ENCODE assay signal across 22 cellular contexts in genomic region chr5:152329191-152329590, GRCh38.
A peak's percentile ranks its signal among the peaks of the same experiment; 100 is the strongest.
DNase-seq lines count a peak whose midpoint lies in the region; ATAC-seq and TF ChIP-seq lines count a peak whose summit lies in the region.
"Had no signal": no experiment of that assay in that cellular context is flagged by ENCODE, and none has a peak within 500 bp of the region (broad histone marks: within the 10 kb centered on the region; RNA-seq: fewer than 3 reads in every experiment).

No MANE protein-coding gene starts in this region.

- H3K4me1 Mint-ChIP-seq in progenitor cell of endocrine pancreas (ENCODE audit: low read depth) = peaks cover 2% of the 10 kb centered on the region
- H3K4me1 Mint-ChIP-seq: activated naive CD8-positive, alpha-beta T cell treated with anti-CD3 and anti-CD28 coated beads, Interleukin-2, amount 10 ng/mL, durations not matched to agents 7 days and 5 days; B cell; CD8-positive, alpha-beta memory T cell; stimulated activated naive B cell treated with anti-CD40 and anti-IgM and Interleukin-4, amounts not matched to agents 10 μg/mL and 1 μg/mL and 100 μg/mL, for 72 hours had no signal

- H3K27ac Mint-ChIP-seq in progenitor cell of endocrine pancreas = peak overlapping the region; percentile 15
- H3K27ac Mint-ChIP-seq: activated naive CD8-positive, alpha-beta T cell treated with anti-CD3 and anti-CD28 coated beads, Interleukin-2, amount 10 ng/mL, durations not matched to agents 7 days and 5 days; B cell; CD8-positive, alpha-beta memory T cell; stimulated activated naive B cell treated with anti-CD40 and anti-IgM and Interleukin-4, amounts not matched to agents 10 μg/mL and 1 μg/mL and 100 μg/mL, for 72 hours had no signal

- DNase-seq in Right ventricle myocardium inferior (ENCODE audit: missing footprints) = no peak
- no peak for DNase-seq in cardiac septum (ENCODE audit: low spot score)
- DNase-seq in NCI-H69 (lab: John Stamatoyannopoulos, UW) = peak; percentile 41
- DNase-seq in Right ventricle myocardium superior = no peak
- no peak for DNase-seq in progenitor cell of endocrine pancreas (ENCODE audit: low spot score, unreplicated experiment)
- no peak for DNase-seq in D341Med (ENCODE audit: low spot score)
- no peak for DNase-seq in occipital lobe (lab: John Stamatoyannopoulos, UW)
- DNase-seq: activated effector memory CD4-positive, alpha-beta T cell treated with anti-CD3 and anti-CD28 coated beads, Interleukin-2, amount 50 U/mL, for 16 hours; activated naive CD8-positive, alpha-beta T cell treated with anti-CD3 and anti-CD28 coated beads, Interleukin-2, amount 10 ng/mL, durations not matched to agents 7 days and 5 days; activated T-cell treated with anti-CD3 and anti-CD28 coated beads for 4 hours; CD8-positive, alpha-beta memory T cell; central memory CD4-positive, alpha-beta T cell; DND-41; H7; kidney glomerular epithelial cell; NCI-H1092 treated with DMSO at 0.1 percent for 48 hours; NCI-H2171; stimulated activated naive B cell treated with anti-CD40 and anti-IgM and Interleukin-4, amounts not matched to agents 10 μg/mL and 1 μg/mL and 100 μg/mL, for 72 hours; T-helper 2 cell; upper lobe of right lung had no signal

- peaks cover 13% of the 10 kb centered on the region for H3K27me3 Mint-ChIP-seq in progenitor cell of endocrine pancreas
- H3K27me3 Mint-ChIP-seq: activated naive CD8-positive, alpha-beta T cell treated with anti-CD3 and anti-CD28 coated beads, Interleukin-2, amount 10 ng/mL, durations not matched to agents 7 days and 5 days; B cell; stimulated activated naive B cell treated with anti-CD40 and anti-IgM and Interleukin-4, amounts not matched to agents 10 μg/mL and 1 μg/mL and 100 μg/mL, for 72 hours had no signal

- peaks cover 2% of the 10 kb centered on the region for H3K36me3 Mint-ChIP-seq in progenitor cell of endocrine pancreas (ENCODE audit: insufficient read depth)
- H3K36me3 Mint-ChIP-seq: activated naive CD8-positive, alpha-beta T cell treated with anti-CD3 and anti-CD28 coated beads, Interleukin-2, amount 10 ng/mL, durations not matched to agents 7 days and 5 days; CD8-positive, alpha-beta memory T cell; stimulated activated naive B cell treated with anti-CD40 and anti-IgM and Interleukin-4, amounts not matched to agents 10 μg/mL and 1 μg/mL and 100 μg/mL, for 72 hours had no signal

- no peak overlapping the region for H3K4me3 Mint-ChIP-seq in progenitor cell of endocrine pancreas (ENCODE audit: low read depth)
- H3K4me3 Mint-ChIP-seq: activated naive CD8-positive, alpha-beta T cell treated with anti-CD3 and anti-CD28 coated beads, Interleukin-2, amount 10 ng/mL, durations not matched to agents 7 days and 5 days; B cell; CD8-positive, alpha-beta memory T cell; stimulated activated naive B cell treated with anti-CD40 and anti-IgM and Interleukin-4, amounts not matched to agents 10 μg/mL and 1 μg/mL and 100 μg/mL, for 72 hours had no signal

- peaks cover 13% of the 10 kb centered on the region for H3K9me3 Mint-ChIP-seq in progenitor cell of endocrine pancreas (ENCODE audit: low read depth)
- H3K9me3 Mint-ChIP-seq: activated naive CD8-positive, alpha-beta T cell treated with anti-CD3 and anti-CD28 coated beads, Interleukin-2, amount 10 ng/mL, durations not matched to agents 7 days and 5 days had no signal

- intact Hi-C loops in Right ventricle myocardium inferior (cut with DNase I) = no loop called here
- intact Hi-C loops in cardiac septum (cut with DNase I) = no loop called here
- intact Hi-C loops in Right ventricle myocardium superior (cut with DNase I) = no loop called here

- ATAC-seq in Right ventricle myocardium inferior (peak; percentile 82), Right ventricle myocardium superior (ENCODE audit: poor library complexity) (peak; percentile 93), GM21529 (IDR thresholded peaks at IDR 0.05; ENCODE audit: unreplicated experiment) (no peak)
- ATAC-seq: stimulated activated naive B cell treated with anti-CD40 and anti-IgM and Interleukin-4, amounts not matched to agents 10 μg/mL and 1 μg/mL and 100 μg/mL, for 72 hours; upper lobe of right lung had no signal

- no peak for TF ChIP-seq CTCF in progenitor cell of endocrine pancreas (IDR thresholded peaks at IDR 0.05; ENCODE audit: unreplicated experiment)
